ENCODE assay signal across 24 cellular contexts in the genomic region with DNA sequence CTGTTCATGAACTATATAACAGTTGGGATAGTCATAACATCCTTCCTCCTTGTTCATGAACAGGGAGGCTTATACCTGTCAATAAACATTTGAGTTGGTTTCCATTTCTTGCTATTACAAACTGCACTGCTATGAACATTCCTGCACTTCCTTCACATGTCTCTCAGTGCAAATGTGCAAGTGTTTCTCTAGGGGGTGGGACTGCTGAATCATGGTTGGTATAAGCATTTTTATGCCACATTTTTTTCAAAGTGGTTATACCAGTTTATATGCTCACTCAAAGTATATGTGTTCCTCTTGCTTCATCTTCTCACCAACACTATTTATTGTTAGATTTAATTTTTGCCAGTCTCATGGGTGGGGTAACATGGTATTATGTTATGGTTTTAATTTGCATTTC. TPM values are rescaled to one million over a fixed set of nuclear protein-coding genes. Genes with fewer than 3 reads are reported as not detected.
A peak's percentile ranks its signal among the peaks of the same experiment; 100 is the strongest.
DNase-seq lines count a peak whose midpoint lies in the region; ATAC-seq, FAIRE-seq and TF ChIP-seq lines count a peak whose summit lies in the region.
"Had no signal": no experiment of that assay in that cellular context is flagged by ENCODE, and none has a peak within 500 bp of the region (broad histone marks: within the 10 kb centered on the region; RNA-seq: fewer than 3 reads in every experiment).

No MANE protein-coding gene starts in this region.

- H3K27ac ChIP-seq in endothelial cell of umbilical vein (ENCODE audit: insufficient read depth, low read depth, low read length) = no peak overlapping the region
- H3K27ac ChIP-seq: ascending aorta, gastrocnemius medialis, KMS-11, neural progenitor cell, SJCRH30 had no signal

- H3K9me1 ChIP-seq in endothelial cell of umbilical vein (replicated peaks; ENCODE audit: control insufficient read depth, extremely low read depth, insufficient read depth, low read length) = no peaks in the 10 kb centered on the region

- no peak for ATAC-seq in SK-N-SH treated with all-trans-retinoic acid at 6 μM for 48 hours
- no peak for ATAC-seq in HG03342 (IDR thresholded peaks at IDR 0.05; ENCODE audit: unreplicated experiment)
- ATAC-seq: gastrocnemius medialis, T-helper 17 cell had no signal

- H3K9ac ChIP-seq in endothelial cell of umbilical vein (replicated peaks; ENCODE audit: extremely low read depth, insufficient read depth, low read length) = no peak overlapping the region
- H3K9ac ChIP-seq: KMS-11, neural progenitor cell had no signal

- CTCF ChIA-PET in endothelial cell of umbilical vein (lab: Charles Lee) = interaction anchor here (1.3 kb wide), 1 partner anchor 10 kb away, joined by 3 read pairs; no protein-coding TSS in a partner anchor

- H3K4me2 ChIP-seq in endothelial cell of umbilical vein (ENCODE audit: insufficient read depth, low read length) = no peak overlapping the region
- H3K4me2 ChIP-seq: KMS-11, neural progenitor cell had no signal

- H3K27me3 ChIP-seq in endothelial cell of umbilical vein (ENCODE audit: control insufficient read depth in 2 of 2, insufficient read depth in 2 of 2, low read length in 2 of 2) = no peaks in the 10 kb centered on the region
- H3K27me3 ChIP-seq: ascending aorta, gastrocnemius medialis, neural progenitor cell, SJCRH30 had no signal

- no peak for TF ChIP-seq CTCF in endothelial cell of umbilical vein (IDR thresholded peaks at IDR 0.05; ENCODE audit: extremely low read depth in 1 of 2, insufficient read depth in 1 of 2, low read depth in 1 of 2, low read length in 2 of 2)

- TF ChIP-seq POLR2A in endothelial cell of umbilical vein (IDR thresholded peaks at IDR 0.05; ENCODE audit: low read depth, low read length) = no peak

- BruUV-seq in endothelial cell of umbilical vein (replicated peaks; lab: Mats Ljungman, UMichigan) = no TSS peak

- H2AFZ ChIP-seq in endothelial cell of umbilical vein (ENCODE audit: low read depth, low read length) = no peak overlapping the region
- H2AFZ ChIP-seq: neural progenitor cell had no signal

- POLR2A ChIA-PET in endothelial cell of umbilical vein (lab: Charles Lee) = no interaction called here

- no peaks in the 10 kb centered on the region for H4K20me1 ChIP-seq in endothelial cell of umbilical vein (replicated peaks; ENCODE audit: control insufficient read depth, extremely low read depth, insufficient read depth, low read length)

- H3K9me3 ChIP-seq in endothelial cell of umbilical vein (replicated peaks; ENCODE audit: control insufficient read depth, insufficient read depth, low read length) = no peaks in the 10 kb centered on the region
- H3K9me3 ChIP-seq: ascending aorta, gastrocnemius medialis, SJCRH30 had no signal

- FAIRE-seq in endothelial cell of umbilical vein (lab: Jason Lieb, UNC) = no peak
- FAIRE-seq: colon had no signal

- no peak overlapping the region for H3K4me3 ChIP-seq in endothelial cell of umbilical vein (replicated peaks in 1 of 3; ENCODE audit: insufficient read depth in 1 of 3, low read depth in 1 of 3, low read length in 3 of 3)
- H3K4me3 ChIP-seq: ascending aorta, gastrocnemius medialis, neural progenitor cell, SJCRH30 had no signal

- H3K4me1 ChIP-seq in endothelial cell of umbilical vein (ENCODE audit: control insufficient read depth, extremely low read depth, insufficient read depth, low read length) = no peaks in the 10 kb centered on the region
- H3K4me1 ChIP-seq: ascending aorta, gastrocnemius medialis, neural progenitor cell, SJCRH30 had no signal

- DNase-seq in EH (ENCODE audit: low read depth) = peak; percentile 2
- peak; percentile 30 for DNase-seq in LoVo (ENCODE audit: low spot score)
- peak; percentile 40 for DNase-seq in endothelial cell of umbilical vein (ENCODE audit: low read depth, low spot score)
- DNase-seq in lung microvascular endothelial cell (ENCODE audit: low read depth in 2 of 2) = peak; percentile 29 to 75
- no peak for DNase-seq in stimulated activated CD4-positive, alpha-beta T cell treated with anti-CD3 and anti-CD28 coated beads, Interleukin-15, amount 100 ng/mL, for 24 hours
- DNase-seq in NCI-H524 treated with DMSO at 0.1 percent for 48 hours (lab: John Stamatoyannopoulos, UW) = no peak
- DNase-seq: activated B cell treated with CpG ODN at 0.5 μM for 24 hours; activated CD4-positive, alpha-beta memory T cell treated with anti-CD3 and anti-CD28 coated beads, Interleukin-2, amount 10 ng/mL, durations not matched to agents 7 days and 5 days; activated naive CD4-positive, alpha-beta T cell treated with anti-CD3 and anti-CD28 coated beads, Interleukin-2, amount 10 ng/mL, durations not matched to agents 7 days and 5 days; activated T-cell treated with anti-CD3 and anti-CD28 coated beads, Interleukin-2, amount 50 U/mL, for 24 hours; CD4-positive, CD25-positive, alpha-beta regulatory T cell; gastrocnemius medialis; NCI-H1092 treated with DMSO at 0.1 percent for 48 hours; NCI-H526 treated with DMSO at 0.1 percent for 48 hours; SJCRH30; T-helper 17 cell had no signal

- H3K79me2 ChIP-seq in endothelial cell of umbilical vein (ENCODE audit: control insufficient read depth, insufficient read depth, low read length) = no peaks in the 10 kb centered on the region

- no peaks in the 10 kb centered on the region for H3K36me3 ChIP-seq in endothelial cell of umbilical vein (ENCODE audit: control insufficient read depth in 2 of 2, extremely low read depth in 1 of 2, insufficient read depth in 2 of 2, low read length in 2 of 2)
- H3K36me3 ChIP-seq: ascending aorta, gastrocnemius medialis, neural progenitor cell, SJCRH30 had no signal

- intact Hi-C loops in endothelial cell of umbilical vein (cut with micrococcal nuclease) = no loop called here

- dilution Hi-C loops in endothelial cell of umbilical vein (cut with MboI; ENCODE audit: extremely low pct_ligation_motif_present, low sequenced_read_pairs) = no loop called here

TF ChIP-seq in endothelial cell of umbilical vein, 7 proteins besides CTCF, POLR2A, EP300 and RAD21:
- TF ChIP-seq, protein P1, sequence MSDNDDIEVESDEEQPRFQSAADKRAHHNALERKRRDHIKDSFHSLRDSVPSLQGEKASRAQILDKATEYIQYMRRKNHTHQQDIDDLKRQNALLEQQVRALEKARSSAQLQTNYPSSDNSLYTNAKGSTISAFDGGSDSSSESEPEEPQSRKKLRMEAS (IDR thresholded peaks at IDR 0.05; ENCODE audit: insufficient read depth, insufficient read length) = no peak
- TF ChIP-seq MYC (IDR thresholded peaks at IDR 0.05; ENCODE audit: low read depth, low read length) = no peak
- no peak for TF ChIP-seq FOS (IDR thresholded peaks at IDR 0.05; ENCODE audit: borderline replicate concordance, insufficient read depth, low read length)
- TF ChIP-seq EZH2 (IDR thresholded peaks at IDR 0.05; ENCODE audit: borderline replicate concordance, low read depth, low read length, severe bottlenecking) = no peak
- no peak for TF ChIP-seq POLR2AphosphoS5 (IDR thresholded peaks at IDR 0.05; ENCODE audit: insufficient read depth, low read depth, low read length)

TF ChIP-seq in SK-N-SH treated with all-trans-retinoic acid at 6 μM for 48 hours, 23 proteins besides CTCF, POLR2A, EP300 and RAD21 (continues in another document):
- TF ChIP-seq ZNF8 (CRISPR knock-in tag; IDR thresholded peaks at IDR 0.05) = no peak
- TF ChIP-seq, protein P2, sequence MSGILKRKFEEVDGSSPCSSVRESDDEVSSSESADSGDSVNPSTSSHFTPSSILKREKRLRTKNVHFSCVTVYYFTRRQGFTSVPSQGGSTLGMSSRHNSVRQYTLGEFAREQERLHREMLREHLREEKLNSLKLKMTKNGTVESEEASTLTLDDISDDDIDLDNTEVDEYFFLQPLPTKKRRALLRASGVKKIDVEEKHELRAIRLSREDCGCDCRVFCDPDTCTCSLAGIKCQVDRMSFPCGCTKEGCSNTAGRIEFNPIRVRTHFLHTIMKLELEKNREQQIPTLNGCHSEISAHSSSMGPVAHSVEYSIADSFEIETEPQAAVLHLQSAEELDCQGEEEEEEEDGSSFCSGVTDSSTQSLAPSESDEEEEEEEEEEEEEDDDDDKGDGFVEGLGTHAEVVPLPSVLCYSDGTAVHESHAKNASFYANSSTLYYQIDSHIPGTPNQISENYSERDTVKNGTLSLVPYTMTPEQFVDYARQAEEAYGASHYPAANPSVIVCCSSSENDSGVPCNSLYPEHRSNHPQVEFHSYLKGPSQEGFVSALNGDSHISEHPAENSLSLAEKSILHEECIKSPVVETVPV (CRISPR knock-in tag; IDR thresholded peaks at IDR 0.05) = no peak
- TF ChIP-seq ZC3H10 (CRISPR knock-in tag; IDR thresholded peaks at IDR 0.05) = no peak
- TF ChIP-seq, protein P3, sequence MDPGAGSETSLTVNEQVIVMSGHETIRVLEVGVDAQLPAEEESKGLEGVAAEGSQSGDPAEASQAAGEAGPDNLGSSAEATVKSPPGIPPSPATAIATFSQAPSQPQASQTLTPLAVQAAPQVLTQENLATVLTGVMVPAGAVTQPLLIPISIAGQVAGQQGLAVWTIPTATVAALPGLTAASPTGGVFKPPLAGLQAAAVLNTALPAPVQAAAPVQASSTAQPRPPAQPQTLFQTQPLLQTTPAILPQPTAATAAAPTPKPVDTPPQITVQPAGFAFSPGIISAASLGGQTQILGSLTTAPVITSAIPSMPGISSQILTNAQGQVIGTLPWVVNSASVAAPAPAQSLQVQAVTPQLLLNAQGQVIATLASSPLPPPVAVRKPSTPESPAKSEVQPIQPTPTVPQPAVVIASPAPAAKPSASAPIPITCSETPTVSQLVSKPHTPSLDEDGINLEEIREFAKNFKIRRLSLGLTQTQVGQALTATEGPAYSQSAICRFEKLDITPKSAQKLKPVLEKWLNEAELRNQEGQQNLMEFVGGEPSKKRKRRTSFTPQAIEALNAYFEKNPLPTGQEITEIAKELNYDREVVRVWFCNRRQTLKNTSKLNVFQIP (CRISPR knock-in tag; IDR thresholded peaks at IDR 0.05; ENCODE audit: borderline replicate concordance, low read depth) = no peak
- no peak for TF ChIP-seq ZFP30 (CRISPR knock-in tag; IDR thresholded peaks at IDR 0.05)

RNA-seq across cellular contexts. Expression of a gene that starts 25.8 kb away (rescaled TPM):
- not detected in 2 replicates for total RNA-seq in endothelial cell of umbilical vein
- polyA plus RNA-seq in endothelial cell of umbilical vein = not detected in 2 replicates
- not detected in 2 replicates for polyA plus RNA-seq in endothelial cell of umbilical vein (2011; cell fraction: cytosol; rRNA removed)
- not detected in 2 replicates for polyA plus RNA-seq in endothelial cell of umbilical vein (2011; cell fraction: nucleus; rRNA removed)
- not detected in 2 replicates for polyA plus RNA-seq in endothelial cell of umbilical vein (2012)
- polyA minus RNA-seq in endothelial cell of umbilical vein = not detected in 2 replicates
- polyA minus RNA-seq in endothelial cell of umbilical vein (2011; cell fraction: cytosol; rRNA and poly(A)+ RNA removed) = not detected
- polyA minus RNA-seq in endothelial cell of umbilical vein (2011; cell fraction: nucleus; rRNA and poly(A)+ RNA removed) = not detected in 2 replicates
- total RNA-seq in lung microvascular endothelial cell = not detected in 2 replicates
- total RNA-seq: activated B cell treated with CpG ODN at 0.5 μM for 24 hours; activated CD4-positive, alpha-beta memory T cell treated with anti-CD3 and anti-CD28 coated beads, Interleukin-2, amount 10 ng/mL, durations not matched to agents 7 days and 5 days; ascending aorta; CD4-positive, CD25-positive, alpha-beta regulatory T cell; gastrocnemius medialis; mucosa of gallbladder; SJCRH30; T-helper 17 cell; temporal lobe had no signal
- polyA plus RNA-seq: CD4-positive, CD25-positive, alpha-beta regulatory T cell had no signal

Comparison
In these comparisons a context has a peak if more than half of its experiments do, and no peak if none do; other contexts are left out.
1. DNase-seq: peak in EH (single experiment), LoVo (single experiment), endothelial cell of umbilical vein (single experiment) and lung microvascular endothelial cell (2 of 2); none in stimulated activated CD4-positive, alpha-beta T cell treated with anti-CD3 and anti-CD28 coated beads, Interleukin-15, amount 100 ng/mL, for 24 hours (single experiment) and NCI-H524 treated with DMSO at 0.1 percent for 48 hours (single experiment).